19 cellular contexts compared by ENCODE assay signal in the genomic region with DNA sequence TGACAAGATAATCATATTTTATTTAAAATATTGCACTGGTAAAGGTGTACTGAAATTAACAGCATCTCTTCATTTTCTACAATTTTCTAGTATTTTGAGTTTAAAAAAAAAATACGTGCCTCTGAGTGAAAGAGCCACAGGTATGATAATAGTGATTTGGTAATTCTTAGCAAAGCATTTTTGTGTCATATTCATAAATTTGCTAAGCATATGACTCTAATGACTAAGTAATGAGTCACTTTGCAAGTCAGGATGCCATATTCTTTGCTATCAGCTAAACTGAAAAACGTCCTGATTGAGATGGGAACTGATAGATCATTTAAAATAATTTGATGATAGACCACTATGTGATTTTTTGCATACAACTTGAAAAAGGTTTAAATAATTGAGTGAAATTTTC.
"Had no signal": no experiment of that assay in that cellular context is flagged by ENCODE, and none has a peak within 500 bp of the region (broad histone marks: within the 10 kb centered on the region; RNA-seq: fewer than 3 reads in every experiment).

No MANE protein-coding gene starts in this region.

- H3K27ac ChIP-seq: adrenal gland, epithelial cell of prostate, heart left ventricle, neural progenitor cell, tibial artery had no signal

- H3K4me2 ChIP-seq: neural progenitor cell had no signal

- H3K9ac ChIP-seq: neural progenitor cell had no signal

- H3K27me3 ChIP-seq: adrenal gland, cardiac muscle cell, heart left ventricle, neural progenitor cell, tibial artery had no signal

- H3K36me3 ChIP-seq: adrenal gland, cardiac muscle cell, heart left ventricle, neural progenitor cell, tibial artery had no signal

- H3K4me3 ChIP-seq: adrenal gland, cardiac muscle cell, heart left ventricle, neural progenitor cell, tibial artery had no signal

- H3K4me1 ChIP-seq: adrenal gland, heart left ventricle, neural progenitor cell had no signal

- H3K9me3 ChIP-seq: adrenal gland, tibial artery had no signal

- ATAC-seq: effector memory CD8-positive, alpha-beta T cell; heart left ventricle; left ventricle myocardium superior; naive thymus-derived CD4-positive, alpha-beta T cell had no signal

- H2AFZ ChIP-seq: neural progenitor cell had no signal

- DNase-seq: activated B cell treated with CpG ODN at 0.5 μM for 24 hours; activated CD4-positive, alpha-beta T cell treated with anti-CD3 and anti-CD28 coated beads, Interleukin-2, amount 50 U/mL, for 1 hour; activated CD8-positive, alpha-beta memory T cell treated with anti-CD3 and anti-CD28 coated beads for 24 hours; activated gamma-delta T cell; adrenal gland; effector memory CD8-positive, alpha-beta T cell; heart left ventricle; immature natural killer cell; left ventricle myocardium superior; naive thymus-derived CD4-positive, alpha-beta T cell; stimulated activated CD4-positive, alpha-beta T cell treated with anti-CD3 and anti-CD28 coated beads, Interleukin-2, amount 100 ng/mL, for 24 hours; stimulated activated naive CD4-positive, alpha-beta T cell treated with Interleukin-2 at 50 U/mL for 16 hours; substantia nigra; T-helper 1 cell; T-helper 9 cell; tibial artery had no signal
